In the genomic region with DNA sequence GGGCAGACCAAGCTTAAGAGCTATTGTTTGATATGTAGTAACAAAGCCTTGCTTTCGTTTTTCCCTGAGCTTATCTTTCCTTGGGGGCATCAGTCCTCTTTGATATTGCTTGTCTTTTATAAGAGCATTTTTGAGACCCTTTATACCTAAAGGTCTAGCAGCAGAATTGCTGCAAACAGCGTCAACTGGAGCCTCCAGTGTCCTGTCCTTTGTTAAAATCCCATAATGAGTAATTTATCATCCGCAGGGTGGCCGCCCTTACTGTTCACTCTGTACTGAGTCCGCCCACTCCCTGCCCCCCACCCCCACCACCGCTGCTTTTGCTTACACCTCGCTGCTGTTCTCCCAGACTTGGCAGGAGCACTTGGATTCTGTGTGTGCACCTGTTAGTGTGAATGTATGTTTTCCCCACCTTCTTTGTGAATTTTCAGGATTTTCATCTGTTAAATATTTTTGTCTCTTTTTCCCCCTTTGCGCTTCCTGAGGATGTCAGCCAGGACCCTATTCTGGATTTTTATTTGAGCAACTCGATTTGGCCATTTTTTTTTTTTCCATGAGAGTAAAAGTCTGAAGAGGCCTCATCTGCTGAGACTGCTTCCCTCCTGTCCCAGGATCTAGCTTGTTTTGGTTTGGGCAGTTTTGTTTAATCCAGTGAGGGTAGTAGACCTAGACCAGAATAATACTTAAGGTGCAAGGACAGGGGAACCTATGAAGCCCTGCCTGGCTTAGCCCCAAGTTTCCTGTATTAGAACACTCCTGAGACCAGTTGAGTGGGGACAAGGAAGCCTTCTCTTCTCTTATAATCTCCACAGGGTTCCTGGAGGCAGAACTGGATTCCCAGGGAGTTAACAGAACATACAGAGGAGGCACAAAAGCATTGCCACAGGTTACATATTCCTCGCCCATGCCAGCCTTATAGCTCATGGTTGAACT, we compare ENCODE assay signal across 9 cellular contexts. TPM values are rescaled to one million over a fixed set of nuclear protein-coding genes. Genes with fewer than 3 reads are reported as not detected.
DNase-seq lines count a peak whose midpoint lies in the region; FAIRE-seq and TF ChIP-seq lines count a peak whose summit lies in the region.
"Had no signal": no experiment of that assay in that cellular context is flagged by ENCODE, and none has a peak within 500 bp of the region (broad histone marks: within the 10 kb centered on the region; RNA-seq: fewer than 3 reads in every experiment).

No MANE protein-coding gene starts in this region.

- no peaks in the 10 kb centered on the region for H3K27me3 ChIP-seq in suprapubic skin

- H3K9me3 ChIP-seq in kidney (ENCODE audit: control insufficient read depth in 1 of 2, low read length in 2 of 2) (no peaks in the 10 kb centered on the region), suprapubic skin (no peaks in the 10 kb centered on the region)

- no peak for FAIRE-seq in kidney (lab: Jason Lieb, UNC)

- TF ChIP-seq EP300 in suprapubic skin (IDR thresholded peaks at IDR 0.05) = no peak

- peak; percentile 22 for DNase-seq in NCI-H82 (lab: John Stamatoyannopoulos, UW)
- no peak for DNase-seq in NCI-H82 treated with DMSO at 0.1 percent for 48 hours (lab: John Stamatoyannopoulos, UW; ENCODE audit: unreplicated experiment)
- DNase-seq in kidney = no peak
- DNase-seq in suprapubic skin (ENCODE audit: low spot score in 2 of 2) = no peak
- DNase-seq in effector CD8-positive, alpha-beta T cell (lab: John Stamatoyannopoulos, UW) = no peak
- no peak for DNase-seq in OCI-M2 (lab: John Stamatoyannopoulos, UW; ENCODE audit: unreplicated experiment)
- DNase-seq in Ammon's horn (ENCODE audit: low spot score) = no peak
- DNase-seq: left cardiac atrium had no signal

- 68% methylated on average over 10 of the region's 10 CpGs for WGBS in suprapubic skin

- H3K36me3 ChIP-seq in kidney (ENCODE audit: control insufficient read depth in 1 of 2, insufficient read depth in 2 of 2, low read length in 2 of 2) = peaks cover 0 to 5% of the 10 kb centered on the region in 2 donors
- peaks cover 7% of the 10 kb centered on the region for H3K36me3 ChIP-seq in suprapubic skin

- H3K4me1 ChIP-seq in kidney (ENCODE audit: control insufficient read depth in 1 of 2, insufficient read depth in 1 of 2, low read depth in 1 of 2, low read length in 2 of 2) (peaks cover 39 to 40% of the 10 kb centered on the region in 2 donors), suprapubic skin (peaks cover 62% of the 10 kb centered on the region)

- TF ChIP-seq CTCF in VCaP (conservative IDR thresholded peaks at IDR 0.05) = no peak
- no peak for TF ChIP-seq CTCF in kidney (IDR thresholded peaks at IDR 0.05; ENCODE audit: borderline replicate concordance, extremely low read depth, insufficient read depth)
- no peak for TF ChIP-seq CTCF in suprapubic skin (IDR thresholded peaks at IDR 0.05)

- intact Hi-C loops in kidney (cut with DNase I) = no loop called here

- H3K9ac ChIP-seq in kidney (ENCODE audit: low read length in 2 of 2) = peak overlapping the region; percentile 48 to 57

- H3K4me3 ChIP-seq in kidney (ENCODE audit: low read length in 2 of 2) (peak overlapping the region in 1 of 2 donors; percentile 19), suprapubic skin (no peak overlapping the region)

- TF ChIP-seq POLR2A in suprapubic skin (IDR thresholded peaks at IDR 0.05) = no peak

- peak overlapping the region; percentile 100 for H3K27ac ChIP-seq in VCaP
- peak overlapping the region; percentile 79 to 92 for H3K27ac ChIP-seq in kidney (ENCODE audit: low read depth in 2 of 2, low read length in 2 of 2)
- H3K27ac ChIP-seq in suprapubic skin = peak overlapping the region; percentile 88

RNA-seq across cellular contexts. Expression of a gene that starts 8.1 kb away (rescaled TPM):
- total RNA-seq in kidney (37.3 TPM), suprapubic skin (10 to 100 TPM; 46.6 to 63.4 (median 52.9) TPM)
- 24.3 TPM for polyA plus RNA-seq in kidney (ENCODE audit: insufficient read depth, low read depth, low replicate concordance)

RNA-seq across cellular contexts. Expression of a gene that starts 26.6 kb away (rescaled TPM):
- total RNA-seq in kidney (9.8 TPM), suprapubic skin (1 to 10 TPM in 2 of 4 donors, not detected in 2; 2.7 to 3.8 TPM)
- 5.7 TPM for polyA plus RNA-seq in kidney (ENCODE audit: insufficient read depth, low read depth, low replicate concordance)

RNA-seq across cellular contexts. Expression of a gene that starts 38.8 kb away (rescaled TPM):
- total RNA-seq in kidney (62.9 TPM), suprapubic skin (100 to 1,000 TPM in 1 of 4 donors, 10 to 100 TPM in 3; 37.6 to 101 (median 56.2) TPM)
- 23.2 TPM for polyA plus RNA-seq in kidney (ENCODE audit: insufficient read depth, low read depth, low replicate concordance)

RNA-seq across cellular contexts. Expression of a gene that starts 39.0 kb away (rescaled TPM):
- total RNA-seq in kidney = 0.60 TPM
- 0.95 TPM for polyA plus RNA-seq in kidney (ENCODE audit: insufficient read depth, low read depth, low replicate concordance)
- 1 to 10 TPM in 1 of 4 donors, under 1 TPM in 3; 0.47 to 2.4 (median 0.57) TPM for total RNA-seq in suprapubic skin

RNA-seq across cellular contexts. Expression of a gene that starts 55.0 kb away (rescaled TPM):
- total RNA-seq in kidney (51.5 TPM), suprapubic skin (10 to 100 TPM; 14.1 to 18.3 (median 15.6) TPM)
- 42.9 TPM for polyA plus RNA-seq in kidney (ENCODE audit: insufficient read depth, low read depth, low replicate concordance)
